Comparison of ENCODE assay signal across 2 cellular contexts in the genomic region with DNA sequence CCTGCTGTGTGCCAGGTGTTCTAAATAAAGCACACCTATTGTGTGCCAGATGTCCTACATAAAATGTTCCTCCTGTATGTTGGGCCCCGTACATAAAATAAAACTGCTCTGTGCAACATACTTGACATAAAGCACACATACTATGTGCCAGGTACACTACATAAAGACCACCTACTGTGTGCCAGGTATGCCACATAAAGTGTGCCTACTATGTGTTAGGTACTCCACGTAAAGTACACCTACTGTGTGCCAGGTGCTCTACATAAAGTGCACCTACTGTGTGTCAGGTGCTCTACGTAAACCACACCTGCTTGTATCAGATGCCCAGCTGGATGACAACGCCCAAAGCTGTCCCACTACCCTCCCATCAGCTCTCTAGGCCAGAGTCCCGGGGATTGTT.
TF ChIP-seq lines count a peak whose summit lies in the region.

No MANE protein-coding gene starts in this region.

TF ChIP-seq in HepG2, 621 proteins besides CTCF, POLR2A, EP300 and RAD21:
- TF ChIP-seq ZKSCAN1 (IDR thresholded peaks at IDR 0.05; ENCODE audit: low read length) (peak; percentile 95), MAF1 (CRISPR knock-in tag; IDR thresholded peaks at IDR 0.05; ENCODE audit: borderline replicate concordance) (no peak), ZNF549 (CRISPR knock-in tag; IDR thresholded peaks at IDR 0.05) (no peak)

TF ChIP-seq in K562, 482 proteins besides CTCF, POLR2A, EP300 and RAD21:
- TF ChIP-seq, protein P1, sequence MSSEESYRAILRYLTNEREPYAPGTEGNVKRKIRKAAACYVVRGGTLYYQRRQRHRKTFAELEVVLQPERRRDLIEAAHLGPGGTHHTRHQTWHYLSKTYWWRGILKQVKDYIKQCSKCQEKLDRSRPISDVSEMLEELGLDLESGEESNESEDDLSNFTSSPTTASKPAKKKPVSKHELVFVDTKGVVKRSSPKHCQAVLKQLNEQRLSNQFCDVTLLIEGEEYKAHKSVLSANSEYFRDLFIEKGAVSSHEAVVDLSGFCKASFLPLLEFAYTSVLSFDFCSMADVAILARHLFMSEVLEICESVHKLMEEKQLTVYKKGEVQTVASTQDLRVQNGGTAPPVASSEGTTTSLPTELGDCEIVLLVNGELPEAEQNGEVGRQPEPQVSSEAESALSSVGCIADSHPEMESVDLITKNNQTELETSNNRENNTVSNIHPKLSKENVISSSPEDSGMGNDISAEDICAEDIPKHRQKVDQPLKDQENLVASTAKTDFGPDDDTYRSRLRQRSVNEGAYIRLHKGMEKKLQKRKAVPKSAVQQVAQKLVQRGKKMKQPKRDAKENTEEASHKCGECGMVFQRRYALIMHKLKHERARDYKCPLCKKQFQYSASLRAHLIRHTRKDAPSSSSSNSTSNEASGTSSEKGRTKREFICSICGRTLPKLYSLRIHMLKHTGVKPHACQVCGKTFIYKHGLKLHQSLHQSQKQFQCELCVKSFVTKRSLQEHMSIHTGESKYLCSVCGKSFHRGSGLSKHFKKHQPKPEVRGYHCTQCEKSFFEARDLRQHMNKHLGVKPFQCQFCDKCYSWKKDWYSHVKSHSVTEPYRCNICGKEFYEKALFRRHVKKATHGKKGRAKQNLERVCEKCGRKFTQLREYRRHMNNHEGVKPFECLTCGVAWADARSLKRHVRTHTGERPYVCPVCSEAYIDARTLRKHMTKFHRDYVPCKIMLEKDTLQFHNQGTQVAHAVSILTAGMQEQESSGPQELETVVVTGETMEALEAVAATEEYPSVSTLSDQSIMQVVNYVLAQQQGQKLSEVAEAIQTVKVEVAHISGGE (CRISPR knock-in tag; IDR thresholded peaks at IDR 0.05): no peak
- peak; percentile 97 for TF ChIP-seq ZKSCAN1 (IDR thresholded peaks at IDR 0.05; ENCODE audit: low read depth, low read length)
TF ChIP-seq in K562: peak in this region for 1.
